In the genomic region with DNA sequence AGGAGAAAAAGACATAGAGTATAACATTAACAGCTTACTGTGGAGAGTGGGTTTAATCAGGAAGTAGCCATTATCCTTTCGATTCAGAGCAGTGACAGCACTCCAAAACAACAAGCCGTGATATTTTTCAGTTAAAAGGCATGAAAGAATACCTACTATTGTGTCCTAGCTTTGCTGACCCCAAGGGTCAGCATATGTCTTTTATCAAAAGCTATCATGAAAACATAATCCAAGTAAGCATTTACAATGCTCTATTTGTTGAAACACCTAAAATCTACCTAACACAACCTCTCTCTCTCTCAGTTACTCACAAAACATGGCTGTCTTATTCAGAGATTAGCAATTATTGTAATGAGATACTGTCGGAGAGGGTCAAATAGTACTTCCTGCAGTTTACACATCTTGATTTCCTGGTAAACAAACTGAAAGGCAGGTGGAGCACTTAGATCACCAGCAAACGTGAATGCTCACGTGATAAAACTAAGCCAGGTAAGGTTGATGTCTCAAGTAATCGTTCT, we compare ENCODE assay signal across 8 cellular contexts.
DNase-seq lines count a peak whose midpoint lies in the region; ATAC-seq, FAIRE-seq and TF ChIP-seq lines count a peak whose summit lies in the region.

No MANE protein-coding gene starts in this region.

- H3K9me3 ChIP-seq in KOPT-K1 (ENCODE audit: insufficient read depth, low read length, poor library complexity, severe bottlenecking), result no peaks in the 10 kb centered on the region
- no peaks in the 10 kb centered on the region for H3K9me3 ChIP-seq in lower lobe of right lung
- no peaks in the 10 kb centered on the region for H3K9me3 ChIP-seq in thyroid gland

- H3K4me1 ChIP-seq in lower lobe of right lung, result peaks cover 21% of the 10 kb centered on the region
- H3K4me1 ChIP-seq in thyroid gland, result peaks cover 28 to 41% of the 10 kb centered on the region in 2 donors

- no peaks in the 10 kb centered on the region for H3K27me3 ChIP-seq in lower lobe of right lung (ENCODE audit: low read depth)
- no peaks in the 10 kb centered on the region for H3K27me3 ChIP-seq in thyroid gland

- peak; percentile 88 to 93 for ATAC-seq in lower lobe of right lung

- H3K36me3 ChIP-seq in KOPT-K1 (ENCODE audit: insufficient read depth, low read length) (no peaks in the 10 kb centered on the region), lower lobe of right lung (no peaks in the 10 kb centered on the region), thyroid gland (no peaks in the 10 kb centered on the region)

- H3K27ac ChIP-seq in KOPT-K1 (ENCODE audit: low read depth, low read length, poor library complexity, severe bottlenecking) (peak overlapping the region; percentile 70), coronary artery (peak overlapping the region; percentile 6 to 33), lower lobe of right lung (peak overlapping the region; percentile 77), thyroid gland (peak overlapping the region; percentile 72 to 85 (median 73))

- peak; percentile 86 for FAIRE-seq in H54 (lab: Jason Lieb, UNC)

- WGBS in thyroid gland, 2 donors, result 1 to 6% methylated on average over 6 of the region's 6 CpGs

- TF ChIP-seq CTCF in coronary artery (IDR thresholded peaks at IDR 0.05) (no peak), lower lobe of right lung (IDR thresholded peaks at IDR 0.05) (no peak), thyroid gland (IDR thresholded peaks at IDR 0.05) (peak in 1 of 6 experiments; percentile 38)

- TF ChIP-seq POLR2A in H54 (IDR thresholded peaks at IDR 0.05; ENCODE audit: low read depth, low read length) (no peak), thyroid gland (IDR thresholded peaks at IDR 0.05) (peak in 1 of 2 donors; percentile 27)

- H3K4me3 ChIP-seq in coronary artery (peak overlapping the region; percentile 57), lower lobe of right lung (peak overlapping the region; percentile 49), thyroid gland (replicated peaks in 1 of 3) (peak overlapping the region in 2 of 3 donors; percentile 26 to 30)

- intact Hi-C loops in lower lobe of right lung (cut with DNase I), result no loop called here
- intact Hi-C loops in thyroid gland (cut with DNase I), result no loop called here

- DNase-seq in activated gamma-delta T cell treated with Interleukin-2 at 50 U/mL for 16 hours (peak; percentile 8), activated gamma-delta T cell (lab: John Stamatoyannopoulos, UW) (no peak), H54 (ENCODE audit: insufficient read length, low spot score) (no peak), RPMI7951 (ENCODE audit: low read depth) (peak; percentile 42), coronary artery (ENCODE audit: low spot score) (no peak), lower lobe of right lung (no peak), thyroid gland (no peak)

Comparison
In these comparisons a context has a peak if more than half of its experiments do, and no peak if none do; other contexts are left out.
1. DNase-seq: peak in activated gamma-delta T cell treated with Interleukin-2 at 50 U/mL for 16 hours (single experiment) and RPMI7951 (single experiment); none in activated gamma-delta T cell (single experiment), H54 (single experiment), coronary artery (single experiment), lower lobe of right lung (single experiment) and thyroid gland (0 of 2).
2. H3K27ac ChIP-seq: peak in every context shown above with its lines; median percentile 77 in lower lobe of right lung; 73 in thyroid gland; 70 in KOPT-K1; 20 in coronary artery.
3. Peak in every context shown above with its lines, with median percentiles within 50 percentile points of each other: H3K4me3 ChIP-seq.